ENCODE assay signal across 30 cellular contexts in genomic region chr2:172049721-172050120, GRCh38. TPM values are rescaled to one million over a fixed set of nuclear protein-coding genes. Genes with fewer than 3 reads are reported as not detected.
"Had no signal": no experiment of that assay in that cellular context is flagged by ENCODE, and none has a peak within 500 bp of the region (broad histone marks: within the 10 kb centered on the region; RNA-seq: fewer than 3 reads in every experiment).

No MANE protein-coding gene starts in this region.

- DNase-seq: Kasumi-1, MG63, NCI-H1048, NCI-H1092 treated with DMSO at 0.1 percent for 48 hours, NCI-H1105 treated with DMSO at 0.1 percent for 48 hours, NCI-H1417, NCI-H1436, NCI-H1694 treated with DMSO at 0.1 percent for 48 hours, NCI-H187 treated with DMSO at 0.1 percent for 48 hours, NCI-H2029, NCI-H2081, NCI-H2171 treated with DMSO at 0.1 percent for 48 hours, NCI-H2227 treated with DMSO at 0.1 percent for 48 hours, NCI-H345, NCI-H446, NCI-H510A treated with DMSO at 0.1 percent for 48 hours, NCI-H524 treated with DMSO at 0.1 percent for 48 hours, NCI-H69, NCI-H748 treated with DMSO at 0.1 percent for 48 hours, NCI-H82, PC-3, Peyer's patch, Right ventricle myocardium superior, RPMI8226, SHP77 treated with DMSO at 0.1 percent for 48 hours, SK-N-SH, SW 1271, T-helper 1 cell had no signal

- H3K4me3 ChIP-seq: MG63, Peyer's patch, SJSA1 had no signal

- ATAC-seq: PC-3 had no signal

- H3K9me3 ChIP-seq: MG63, Peyer's patch, SJSA1, SK-N-SH had no signal

- H3K27ac ChIP-seq: Peyer's patch, SJSA1 had no signal

- H3K27me3 ChIP-seq: MG63, Peyer's patch, SJSA1 had no signal

- H3K4me2 ChIP-seq: SK-N-SH had no signal

- H3K36me3 ChIP-seq: MG63, Peyer's patch, SJSA1 had no signal

- H3K9ac ChIP-seq: SK-N-SH had no signal

- H3K4me1 ChIP-seq: Peyer's patch, SJSA1 had no signal

RNA-seq across cellular contexts. Expression of gene DLX1, which starts 35.6 kb away (rescaled TPM):
- total RNA-seq: OCI-LY7, Peyer's patch, Right ventricle myocardium superior had no signal

RNA-seq across cellular contexts. Expression of gene DLX2, which starts 53.0 kb away (rescaled TPM):
- total RNA-seq: Peyer's patch, Right ventricle myocardium superior had no signal
